ENCODE assay signal across 1 cellular context in the genomic region with DNA sequence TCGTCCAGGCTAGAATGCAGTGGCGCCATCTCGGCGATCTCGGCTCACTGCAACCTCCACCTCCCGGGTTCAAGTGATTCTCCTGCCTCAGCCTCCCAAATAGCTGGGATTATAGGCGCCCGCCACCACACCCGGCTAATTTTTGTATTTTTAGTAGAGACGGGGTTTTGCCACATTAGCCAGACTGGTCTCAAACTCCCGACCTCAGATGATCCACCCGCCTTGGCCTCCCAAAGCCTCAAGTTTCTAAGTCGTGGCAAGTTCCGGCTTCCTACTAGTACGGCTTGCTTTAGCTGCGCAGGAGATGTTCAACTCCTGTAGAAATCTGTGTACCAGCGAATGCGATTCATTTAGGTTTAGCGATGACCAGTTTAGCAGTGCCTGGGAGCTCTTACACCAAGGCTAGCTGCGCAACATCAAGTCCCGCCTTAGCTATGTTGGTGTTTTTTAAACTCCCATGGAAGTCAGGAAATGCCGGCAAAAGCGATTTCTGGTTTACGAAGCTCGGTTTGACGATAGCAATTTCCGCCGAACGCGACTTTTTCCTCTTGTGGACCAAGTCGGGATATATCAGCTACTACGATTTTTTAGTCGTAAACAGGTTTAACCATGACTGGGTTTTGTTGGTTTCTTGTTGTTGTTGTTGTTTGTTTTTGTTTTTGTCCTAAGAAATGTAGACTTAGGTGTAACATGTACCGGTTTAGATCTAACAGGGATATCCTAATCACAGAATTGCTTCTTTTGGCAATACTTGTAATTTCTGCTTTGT.
TF ChIP-seq lines count a peak whose summit lies in the region.

No MANE protein-coding gene starts in this region.

TF ChIP-seq in K562, 482 proteins besides CTCF, POLR2A, EP300 and RAD21 (continued from another document and continues in another):
- TF ChIP-seq, protein P1, sequence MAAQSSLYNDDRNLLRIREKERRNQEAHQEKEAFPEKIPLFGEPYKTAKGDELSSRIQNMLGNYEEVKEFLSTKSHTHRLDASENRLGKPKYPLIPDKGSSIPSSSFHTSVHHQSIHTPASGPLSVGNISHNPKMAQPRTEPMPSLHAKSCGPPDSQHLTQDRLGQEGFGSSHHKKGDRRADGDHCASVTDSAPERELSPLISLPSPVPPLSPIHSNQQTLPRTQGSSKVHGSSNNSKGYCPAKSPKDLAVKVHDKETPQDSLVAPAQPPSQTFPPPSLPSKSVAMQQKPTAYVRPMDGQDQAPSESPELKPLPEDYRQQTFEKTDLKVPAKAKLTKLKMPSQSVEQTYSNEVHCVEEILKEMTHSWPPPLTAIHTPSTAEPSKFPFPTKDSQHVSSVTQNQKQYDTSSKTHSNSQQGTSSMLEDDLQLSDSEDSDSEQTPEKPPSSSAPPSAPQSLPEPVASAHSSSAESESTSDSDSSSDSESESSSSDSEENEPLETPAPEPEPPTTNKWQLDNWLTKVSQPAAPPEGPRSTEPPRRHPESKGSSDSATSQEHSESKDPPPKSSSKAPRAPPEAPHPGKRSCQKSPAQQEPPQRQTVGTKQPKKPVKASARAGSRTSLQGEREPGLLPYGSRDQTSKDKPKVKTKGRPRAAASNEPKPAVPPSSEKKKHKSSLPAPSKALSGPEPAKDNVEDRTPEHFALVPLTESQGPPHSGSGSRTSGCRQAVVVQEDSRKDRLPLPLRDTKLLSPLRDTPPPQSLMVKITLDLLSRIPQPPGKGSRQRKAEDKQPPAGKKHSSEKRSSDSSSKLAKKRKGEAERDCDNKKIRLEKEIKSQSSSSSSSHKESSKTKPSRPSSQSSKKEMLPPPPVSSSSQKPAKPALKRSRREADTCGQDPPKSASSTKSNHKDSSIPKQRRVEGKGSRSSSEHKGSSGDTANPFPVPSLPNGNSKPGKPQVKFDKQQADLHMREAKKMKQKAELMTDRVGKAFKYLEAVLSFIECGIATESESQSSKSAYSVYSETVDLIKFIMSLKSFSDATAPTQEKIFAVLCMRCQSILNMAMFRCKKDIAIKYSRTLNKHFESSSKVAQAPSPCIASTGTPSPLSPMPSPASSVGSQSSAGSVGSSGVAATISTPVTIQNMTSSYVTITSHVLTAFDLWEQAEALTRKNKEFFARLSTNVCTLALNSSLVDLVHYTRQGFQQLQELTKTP (IDR thresholded peaks at IDR 0.05; ENCODE audit: low read depth in 1 of 2, partially characterized antibody in 2 of 2), result peak in 1 of 2 experiments; percentile 18
- TF ChIP-seq STAT5A (IDR thresholded peaks at IDR 0.05; ENCODE audit: borderline replicate concordance, low read length) (no peak), SMAD3 (CRISPR knock-in tag; conservative IDR thresholded peaks at IDR 0.05) (no peak), ZNF239 (CRISPR knock-in tag; IDR thresholded peaks at IDR 0.05) (no peak), SRSF7 (optimal IDR thresholded peaks at IDR 0.05; ENCODE audit: low read depth, low read length) (no peak), ZNF584 (CRISPR knock-in tag; IDR thresholded peaks at IDR 0.05; ENCODE audit: low read depth) (0 out of 2 replicates have a peak, but pooled peaks have one; percentile 56), CBX8 (IDR thresholded peaks at IDR 0.05; ENCODE audit: borderline replicate concordance, extremely low read depth, low read depth, low read length, poor library complexity, severe bottlenecking) (no peak), POLR2AphosphoS5 (IDR thresholded peaks at IDR 0.05; ENCODE audit: control insufficient read depth, insufficient read depth, low read depth, low read length) (peak; percentile 25; the same call in 1 of the 2 replicates), MYBL2 (IDR thresholded peaks at IDR 0.05; ENCODE audit: low read depth) (0 out of 2 replicates have a peak, but pooled peaks have one; percentile 7), MYBL2 (CRISPR knock-in tag; IDR thresholded peaks at IDR 0.05; ENCODE audit: borderline replicate concordance) (no peak), ARNT (IDR thresholded peaks at IDR 0.05) (peak in 1 of 2 experiments; percentile 19; a peak in 1 of 4 replicates), SMAD1 (IDR thresholded peaks at IDR 0.05; ENCODE audit: low read depth, low read length, partially characterized antibody) (peak; percentile 48), ZNF121 (CRISPR knock-in tag; conservative IDR thresholded peaks at IDR 0.05) (no peak), BCOR (IDR thresholded peaks at IDR 0.05) (peak; percentile 69), ADNP (tag; IDR thresholded peaks at IDR 0.05) (peak; percentile 28; the same call in 1 of the 2 replicates), HNRNPLL (IDR thresholded peaks at IDR 0.05; ENCODE audit: low read depth, low read length, poor library complexity, severe bottlenecking) (peak; percentile 71), KDM4B (IDR thresholded peaks at IDR 0.05; ENCODE audit: borderline replicate concordance in 2 of 2, low read depth in 1 of 2) (no peak), LARP7 (IDR thresholded peaks at IDR 0.05) (peak; percentile 80; the same call in 1 of the 2 replicates), TAF7 (tag; IDR thresholded peaks at IDR 0.05) (peak; percentile 57), NRF1 (conservative IDR thresholded peaks at IDR 0.05 in 1 of 2, IDR thresholded peaks at IDR 0.05 in 1 of 2) (peak; percentile 78 to 80)
- TF ChIP-seq, protein P2, sequence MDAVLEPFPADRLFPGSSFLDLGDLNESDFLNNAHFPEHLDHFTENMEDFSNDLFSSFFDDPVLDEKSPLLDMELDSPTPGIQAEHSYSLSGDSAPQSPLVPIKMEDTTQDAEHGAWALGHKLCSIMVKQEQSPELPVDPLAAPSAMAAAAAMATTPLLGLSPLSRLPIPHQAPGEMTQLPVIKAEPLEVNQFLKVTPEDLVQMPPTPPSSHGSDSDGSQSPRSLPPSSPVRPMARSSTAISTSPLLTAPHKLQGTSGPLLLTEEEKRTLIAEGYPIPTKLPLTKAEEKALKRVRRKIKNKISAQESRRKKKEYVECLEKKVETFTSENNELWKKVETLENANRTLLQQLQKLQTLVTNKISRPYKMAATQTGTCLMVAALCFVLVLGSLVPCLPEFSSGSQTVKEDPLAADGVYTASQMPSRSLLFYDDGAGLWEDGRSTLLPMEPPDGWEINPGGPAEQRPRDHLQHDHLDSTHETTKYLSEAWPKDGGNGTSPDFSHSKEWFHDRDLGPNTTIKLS (IDR thresholded peaks at IDR 0.05; ENCODE audit: borderline replicate concordance, low read depth), result peak; percentile 20; the same call in 1 of the 2 replicates
- TF ChIP-seq, protein P3, sequence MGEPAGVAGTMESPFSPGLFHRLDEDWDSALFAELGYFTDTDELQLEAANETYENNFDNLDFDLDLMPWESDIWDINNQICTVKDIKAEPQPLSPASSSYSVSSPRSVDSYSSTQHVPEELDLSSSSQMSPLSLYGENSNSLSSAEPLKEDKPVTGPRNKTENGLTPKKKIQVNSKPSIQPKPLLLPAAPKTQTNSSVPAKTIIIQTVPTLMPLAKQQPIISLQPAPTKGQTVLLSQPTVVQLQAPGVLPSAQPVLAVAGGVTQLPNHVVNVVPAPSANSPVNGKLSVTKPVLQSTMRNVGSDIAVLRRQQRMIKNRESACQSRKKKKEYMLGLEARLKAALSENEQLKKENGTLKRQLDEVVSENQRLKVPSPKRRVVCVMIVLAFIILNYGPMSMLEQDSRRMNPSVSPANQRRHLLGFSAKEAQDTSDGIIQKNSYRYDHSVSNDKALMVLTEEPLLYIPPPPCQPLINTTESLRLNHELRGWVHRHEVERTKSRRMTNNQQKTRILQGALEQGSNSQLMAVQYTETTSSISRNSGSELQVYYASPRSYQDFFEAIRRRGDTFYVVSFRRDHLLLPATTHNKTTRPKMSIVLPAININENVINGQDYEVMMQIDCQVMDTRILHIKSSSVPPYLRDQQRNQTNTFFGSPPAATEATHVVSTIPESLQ (CRISPR knock-in tag; IDR thresholded peaks at IDR 0.05), result no peak
- TF ChIP-seq, protein P4, sequence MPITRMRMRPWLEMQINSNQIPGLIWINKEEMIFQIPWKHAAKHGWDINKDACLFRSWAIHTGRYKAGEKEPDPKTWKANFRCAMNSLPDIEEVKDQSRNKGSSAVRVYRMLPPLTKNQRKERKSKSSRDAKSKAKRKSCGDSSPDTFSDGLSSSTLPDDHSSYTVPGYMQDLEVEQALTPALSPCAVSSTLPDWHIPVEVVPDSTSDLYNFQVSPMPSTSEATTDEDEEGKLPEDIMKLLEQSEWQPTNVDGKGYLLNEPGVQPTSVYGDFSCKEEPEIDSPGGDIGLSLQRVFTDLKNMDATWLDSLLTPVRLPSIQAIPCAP (CRISPR knock-in tag; IDR thresholded peaks at IDR 0.05; ENCODE audit: borderline replicate concordance), result no peak
- TF ChIP-seq, protein P5, sequence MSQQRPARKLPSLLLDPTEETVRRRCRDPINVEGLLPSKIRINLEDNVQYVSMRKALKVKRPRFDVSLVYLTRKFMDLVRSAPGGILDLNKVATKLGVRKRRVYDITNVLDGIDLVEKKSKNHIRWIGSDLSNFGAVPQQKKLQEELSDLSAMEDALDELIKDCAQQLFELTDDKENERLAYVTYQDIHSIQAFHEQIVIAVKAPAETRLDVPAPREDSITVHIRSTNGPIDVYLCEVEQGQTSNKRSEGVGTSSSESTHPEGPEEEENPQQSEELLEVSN (IDR thresholded peaks at IDR 0.05; ENCODE audit: borderline replicate concordance in 1 of 2, extremely low read depth in 1 of 2, insufficient read depth in 1 of 2, insufficient read length in 1 of 2, low read depth in 1 of 2, low read length in 1 of 2, poor library complexity in 1 of 2, severe bottlenecking in 1 of 2), result peak in 1 of 2 experiments; percentile 32
- TF ChIP-seq, protein P6, sequence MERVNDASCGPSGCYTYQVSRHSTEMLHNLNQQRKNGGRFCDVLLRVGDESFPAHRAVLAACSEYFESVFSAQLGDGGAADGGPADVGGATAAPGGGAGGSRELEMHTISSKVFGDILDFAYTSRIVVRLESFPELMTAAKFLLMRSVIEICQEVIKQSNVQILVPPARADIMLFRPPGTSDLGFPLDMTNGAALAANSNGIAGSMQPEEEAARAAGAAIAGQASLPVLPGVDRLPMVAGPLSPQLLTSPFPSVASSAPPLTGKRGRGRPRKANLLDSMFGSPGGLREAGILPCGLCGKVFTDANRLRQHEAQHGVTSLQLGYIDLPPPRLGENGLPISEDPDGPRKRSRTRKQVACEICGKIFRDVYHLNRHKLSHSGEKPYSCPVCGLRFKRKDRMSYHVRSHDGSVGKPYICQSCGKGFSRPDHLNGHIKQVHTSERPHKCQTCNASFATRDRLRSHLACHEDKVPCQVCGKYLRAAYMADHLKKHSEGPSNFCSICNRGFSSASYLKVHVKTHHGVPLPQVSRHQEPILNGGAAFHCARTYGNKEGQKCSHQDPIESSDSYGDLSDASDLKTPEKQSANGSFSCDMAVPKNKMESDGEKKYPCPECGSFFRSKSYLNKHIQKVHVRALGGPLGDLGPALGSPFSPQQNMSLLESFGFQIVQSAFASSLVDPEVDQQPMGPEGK (CRISPR knock-in tag; IDR thresholded peaks at IDR 0.05; ENCODE audit: borderline replicate concordance), result no peak; the same call in 1 of the 2 replicates
- TF ChIP-seq, protein P7, sequence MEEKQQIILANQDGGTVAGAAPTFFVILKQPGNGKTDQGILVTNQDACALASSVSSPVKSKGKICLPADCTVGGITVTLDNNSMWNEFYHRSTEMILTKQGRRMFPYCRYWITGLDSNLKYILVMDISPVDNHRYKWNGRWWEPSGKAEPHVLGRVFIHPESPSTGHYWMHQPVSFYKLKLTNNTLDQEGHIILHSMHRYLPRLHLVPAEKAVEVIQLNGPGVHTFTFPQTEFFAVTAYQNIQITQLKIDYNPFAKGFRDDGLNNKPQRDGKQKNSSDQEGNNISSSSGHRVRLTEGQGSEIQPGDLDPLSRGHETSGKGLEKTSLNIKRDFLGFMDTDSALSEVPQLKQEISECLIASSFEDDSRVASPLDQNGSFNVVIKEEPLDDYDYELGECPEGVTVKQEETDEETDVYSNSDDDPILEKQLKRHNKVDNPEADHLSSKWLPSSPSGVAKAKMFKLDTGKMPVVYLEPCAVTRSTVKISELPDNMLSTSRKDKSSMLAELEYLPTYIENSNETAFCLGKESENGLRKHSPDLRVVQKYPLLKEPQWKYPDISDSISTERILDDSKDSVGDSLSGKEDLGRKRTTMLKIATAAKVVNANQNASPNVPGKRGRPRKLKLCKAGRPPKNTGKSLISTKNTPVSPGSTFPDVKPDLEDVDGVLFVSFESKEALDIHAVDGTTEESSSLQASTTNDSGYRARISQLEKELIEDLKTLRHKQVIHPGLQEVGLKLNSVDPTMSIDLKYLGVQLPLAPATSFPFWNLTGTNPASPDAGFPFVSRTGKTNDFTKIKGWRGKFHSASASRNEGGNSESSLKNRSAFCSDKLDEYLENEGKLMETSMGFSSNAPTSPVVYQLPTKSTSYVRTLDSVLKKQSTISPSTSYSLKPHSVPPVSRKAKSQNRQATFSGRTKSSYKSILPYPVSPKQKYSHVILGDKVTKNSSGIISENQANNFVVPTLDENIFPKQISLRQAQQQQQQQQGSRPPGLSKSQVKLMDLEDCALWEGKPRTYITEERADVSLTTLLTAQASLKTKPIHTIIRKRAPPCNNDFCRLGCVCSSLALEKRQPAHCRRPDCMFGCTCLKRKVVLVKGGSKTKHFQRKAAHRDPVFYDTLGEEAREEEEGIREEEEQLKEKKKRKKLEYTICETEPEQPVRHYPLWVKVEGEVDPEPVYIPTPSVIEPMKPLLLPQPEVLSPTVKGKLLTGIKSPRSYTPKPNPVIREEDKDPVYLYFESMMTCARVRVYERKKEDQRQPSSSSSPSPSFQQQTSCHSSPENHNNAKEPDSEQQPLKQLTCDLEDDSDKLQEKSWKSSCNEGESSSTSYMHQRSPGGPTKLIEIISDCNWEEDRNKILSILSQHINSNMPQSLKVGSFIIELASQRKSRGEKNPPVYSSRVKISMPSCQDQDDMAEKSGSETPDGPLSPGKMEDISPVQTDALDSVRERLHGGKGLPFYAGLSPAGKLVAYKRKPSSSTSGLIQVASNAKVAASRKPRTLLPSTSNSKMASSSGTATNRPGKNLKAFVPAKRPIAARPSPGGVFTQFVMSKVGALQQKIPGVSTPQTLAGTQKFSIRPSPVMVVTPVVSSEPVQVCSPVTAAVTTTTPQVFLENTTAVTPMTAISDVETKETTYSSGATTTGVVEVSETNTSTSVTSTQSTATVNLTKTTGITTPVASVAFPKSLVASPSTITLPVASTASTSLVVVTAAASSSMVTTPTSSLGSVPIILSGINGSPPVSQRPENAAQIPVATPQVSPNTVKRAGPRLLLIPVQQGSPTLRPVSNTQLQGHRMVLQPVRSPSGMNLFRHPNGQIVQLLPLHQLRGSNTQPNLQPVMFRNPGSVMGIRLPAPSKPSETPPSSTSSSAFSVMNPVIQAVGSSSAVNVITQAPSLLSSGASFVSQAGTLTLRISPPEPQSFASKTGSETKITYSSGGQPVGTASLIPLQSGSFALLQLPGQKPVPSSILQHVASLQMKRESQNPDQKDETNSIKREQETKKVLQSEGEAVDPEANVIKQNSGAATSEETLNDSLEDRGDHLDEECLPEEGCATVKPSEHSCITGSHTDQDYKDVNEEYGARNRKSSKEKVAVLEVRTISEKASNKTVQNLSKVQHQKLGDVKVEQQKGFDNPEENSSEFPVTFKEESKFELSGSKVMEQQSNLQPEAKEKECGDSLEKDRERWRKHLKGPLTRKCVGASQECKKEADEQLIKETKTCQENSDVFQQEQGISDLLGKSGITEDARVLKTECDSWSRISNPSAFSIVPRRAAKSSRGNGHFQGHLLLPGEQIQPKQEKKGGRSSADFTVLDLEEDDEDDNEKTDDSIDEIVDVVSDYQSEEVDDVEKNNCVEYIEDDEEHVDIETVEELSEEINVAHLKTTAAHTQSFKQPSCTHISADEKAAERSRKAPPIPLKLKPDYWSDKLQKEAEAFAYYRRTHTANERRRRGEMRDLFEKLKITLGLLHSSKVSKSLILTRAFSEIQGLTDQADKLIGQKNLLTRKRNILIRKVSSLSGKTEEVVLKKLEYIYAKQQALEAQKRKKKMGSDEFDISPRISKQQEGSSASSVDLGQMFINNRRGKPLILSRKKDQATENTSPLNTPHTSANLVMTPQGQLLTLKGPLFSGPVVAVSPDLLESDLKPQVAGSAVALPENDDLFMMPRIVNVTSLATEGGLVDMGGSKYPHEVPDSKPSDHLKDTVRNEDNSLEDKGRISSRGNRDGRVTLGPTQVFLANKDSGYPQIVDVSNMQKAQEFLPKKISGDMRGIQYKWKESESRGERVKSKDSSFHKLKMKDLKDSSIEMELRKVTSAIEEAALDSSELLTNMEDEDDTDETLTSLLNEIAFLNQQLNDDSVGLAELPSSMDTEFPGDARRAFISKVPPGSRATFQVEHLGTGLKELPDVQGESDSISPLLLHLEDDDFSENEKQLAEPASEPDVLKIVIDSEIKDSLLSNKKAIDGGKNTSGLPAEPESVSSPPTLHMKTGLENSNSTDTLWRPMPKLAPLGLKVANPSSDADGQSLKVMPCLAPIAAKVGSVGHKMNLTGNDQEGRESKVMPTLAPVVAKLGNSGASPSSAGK (IDR thresholded peaks at IDR 0.05), result peak; percentile 25; the same call in 1 of the 2 replicates
